Comparison of ENCODE assay signal across 9 cellular contexts in genomic region chr2:133218204-133218603, GRCh38.
"Had no signal": no experiment of that assay in that cellular context is flagged by ENCODE, and none has a peak within 500 bp of the region (broad histone marks: within the 10 kb centered on the region; RNA-seq: fewer than 3 reads in every experiment).

No MANE protein-coding gene starts in this region.

- H3K27ac ChIP-seq: GM23248 had no signal

- H3K9me3 ChIP-seq: HAP-1 had no signal

- H3K4me2 ChIP-seq: GM23338 had no signal

- H3K9ac ChIP-seq: GM23248 had no signal

- ATAC-seq: GM23338, HCT116 had no signal

- H2AFZ ChIP-seq: GM23248, GM23338 had no signal

- DNase-seq: GM23248, GOT3, H7, H9, HCEC 1CT, HFFc6 had no signal

- H3K4me3 ChIP-seq: GM23248, GM23338, HAP-1 had no signal

- H3K36me3 ChIP-seq: HAP-1 had no signal
